In the genomic region with DNA sequence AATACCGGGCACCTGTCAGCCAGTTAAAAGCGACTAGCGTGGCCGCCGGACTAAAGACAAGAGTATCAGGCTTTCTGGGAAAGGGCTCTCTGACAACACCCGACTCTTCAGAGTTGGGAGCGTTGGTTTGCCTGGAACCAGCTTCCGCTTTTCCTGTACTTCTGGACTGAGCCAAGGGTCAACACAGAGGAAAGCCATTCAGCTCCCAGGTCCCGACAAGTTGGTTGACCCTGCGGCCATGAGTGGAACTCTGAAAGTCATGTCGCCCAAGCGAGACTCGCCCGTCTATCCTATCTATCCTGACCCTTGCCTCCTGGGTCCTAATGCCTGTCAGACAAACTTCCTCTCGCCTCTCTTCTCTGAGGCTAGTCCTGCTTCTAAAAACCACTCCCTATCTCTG, we compare ENCODE assay signal across 1 cellular context.
TF ChIP-seq lines count a peak whose summit lies in the region.
"Not testable (repeated sequence)": the region's sequence is repeated elsewhere in the genome, so short reads cannot be mapped to it uniquely, and the experiment has no call there.

No MANE protein-coding gene starts in this region.

TF ChIP-seq in K562, 482 proteins besides CTCF, POLR2A, EP300 and RAD21 (continues in another document):
- TF ChIP-seq TOE1 (IDR thresholded peaks at IDR 0.05; ENCODE audit: borderline replicate concordance) (peak; percentile 83; the same call in 1 of the 2 replicates), CBX3 (IDR thresholded peaks at IDR 0.05; ENCODE audit: borderline replicate concordance in 1 of 2, low read length in 2 of 2) (peak in 1 of 2 experiments; percentile 43; a peak in 1 of 3 replicates), TARDBP (IDR thresholded peaks at IDR 0.05) (0 out of 2 replicates have a peak, but pooled peaks have one; percentile 52), ZFX (CRISPR knock-in tag; IDR thresholded peaks at IDR 0.05) (peak; percentile 39; the same call in 1 of the 2 replicates), ATF7 (IDR thresholded peaks at IDR 0.05) (peak; percentile 43), MEIS2 (IDR thresholded peaks at IDR 0.05; ENCODE audit: partially characterized antibody) (peak; percentile 26), SMAD4 (CRISPR knock-in tag; conservative IDR thresholded peaks at IDR 0.05) (peak; percentile 58; the same call in 1 of the 2 replicates), EHMT2 (IDR thresholded peaks at IDR 0.05) (peak; percentile 85), CC2D1A (IDR thresholded peaks at IDR 0.05) (peak; percentile 73; the same call in 1 of the 2 replicates), ESRRA (IDR thresholded peaks at IDR 0.05; ENCODE audit: borderline replicate concordance, low read depth) (peak; percentile 67), FOXM1 (IDR thresholded peaks at IDR 0.05; ENCODE audit: low read depth) (peak; percentile 55), NFRKB (IDR thresholded peaks at IDR 0.05; ENCODE audit: low read depth) (peak; percentile 41; the same call in 1 of the 2 replicates), SP1 (CRISPR knock-in tag; IDR thresholded peaks at IDR 0.05) (0 out of 2 replicates have a peak, but pooled peaks have one; percentile 24), ETV5 (CRISPR knock-in tag; IDR thresholded peaks at IDR 0.05; ENCODE audit: low read depth) (peak; percentile 43; the same call in 1 of the 2 replicates), PML (IDR thresholded peaks at IDR 0.05; ENCODE audit: low read length) (0 out of 2 replicates have a peak, but pooled peaks have one; percentile 30), YY1 (IDR thresholded peaks at IDR 0.05; ENCODE audit: borderline replicate concordance in 1 of 3, control insufficient read depth in 1 of 3, extremely low read depth in 1 of 3, insufficient read depth in 3 of 3, insufficient read length in 1 of 3, insufficient replicate concordance in 2 of 3, low read depth in 1 of 3, low read length in 2 of 3) (peak in 2 of 3 experiments; percentile 63 to 85), ZNF12 (CRISPR knock-in tag; IDR thresholded peaks at IDR 0.05) (0 out of 2 replicates have a peak, but pooled peaks have one; percentile 36), GABPA (tag; conservative IDR thresholded peaks at IDR 0.05; ENCODE audit: low read depth) (peak; percentile 30; the same call in 1 of the 2 replicates), FOXK2 (conservative IDR thresholded peaks at IDR 0.05 in 1 of 2, IDR thresholded peaks at IDR 0.05 in 1 of 2; ENCODE audit: low read depth in 2 of 2) (0 out of 4 replicates have a peak, but pooled peaks of 1 of the 2 experiments have one; percentile 20), ETV1 (tag; conservative IDR thresholded peaks at IDR 0.05; ENCODE audit: low read depth) (peak; percentile 79), TRIM28 (IDR thresholded peaks at IDR 0.05) (peak; percentile 55; the same call in 1 of the 2 replicates), RB1 (IDR thresholded peaks at IDR 0.05; ENCODE audit: low read depth) (0 out of 2 replicates have a peak, but pooled peaks have one; percentile 13), POLR2AphosphoS5 (IDR thresholded peaks at IDR 0.05; ENCODE audit: control insufficient read depth, insufficient read depth, low read depth, low read length) (peak; percentile 55), NR2C2 (tag; IDR thresholded peaks at IDR 0.05) (peak; percentile 67; the same call in 1 of the 2 replicates)
- TF ChIP-seq TOE1 (CRISPR knock-in tag; IDR thresholded peaks at IDR 0.05; ENCODE audit: borderline replicate concordance, low read depth); FOXM1 (CRISPR knock-in tag; IDR thresholded peaks at IDR 0.05; ENCODE audit: low read depth); NR2C2 (CRISPR knock-in tag; IDR thresholded peaks at IDR 0.05): not testable (repeated sequence)
- TF ChIP-seq, protein P1, sequence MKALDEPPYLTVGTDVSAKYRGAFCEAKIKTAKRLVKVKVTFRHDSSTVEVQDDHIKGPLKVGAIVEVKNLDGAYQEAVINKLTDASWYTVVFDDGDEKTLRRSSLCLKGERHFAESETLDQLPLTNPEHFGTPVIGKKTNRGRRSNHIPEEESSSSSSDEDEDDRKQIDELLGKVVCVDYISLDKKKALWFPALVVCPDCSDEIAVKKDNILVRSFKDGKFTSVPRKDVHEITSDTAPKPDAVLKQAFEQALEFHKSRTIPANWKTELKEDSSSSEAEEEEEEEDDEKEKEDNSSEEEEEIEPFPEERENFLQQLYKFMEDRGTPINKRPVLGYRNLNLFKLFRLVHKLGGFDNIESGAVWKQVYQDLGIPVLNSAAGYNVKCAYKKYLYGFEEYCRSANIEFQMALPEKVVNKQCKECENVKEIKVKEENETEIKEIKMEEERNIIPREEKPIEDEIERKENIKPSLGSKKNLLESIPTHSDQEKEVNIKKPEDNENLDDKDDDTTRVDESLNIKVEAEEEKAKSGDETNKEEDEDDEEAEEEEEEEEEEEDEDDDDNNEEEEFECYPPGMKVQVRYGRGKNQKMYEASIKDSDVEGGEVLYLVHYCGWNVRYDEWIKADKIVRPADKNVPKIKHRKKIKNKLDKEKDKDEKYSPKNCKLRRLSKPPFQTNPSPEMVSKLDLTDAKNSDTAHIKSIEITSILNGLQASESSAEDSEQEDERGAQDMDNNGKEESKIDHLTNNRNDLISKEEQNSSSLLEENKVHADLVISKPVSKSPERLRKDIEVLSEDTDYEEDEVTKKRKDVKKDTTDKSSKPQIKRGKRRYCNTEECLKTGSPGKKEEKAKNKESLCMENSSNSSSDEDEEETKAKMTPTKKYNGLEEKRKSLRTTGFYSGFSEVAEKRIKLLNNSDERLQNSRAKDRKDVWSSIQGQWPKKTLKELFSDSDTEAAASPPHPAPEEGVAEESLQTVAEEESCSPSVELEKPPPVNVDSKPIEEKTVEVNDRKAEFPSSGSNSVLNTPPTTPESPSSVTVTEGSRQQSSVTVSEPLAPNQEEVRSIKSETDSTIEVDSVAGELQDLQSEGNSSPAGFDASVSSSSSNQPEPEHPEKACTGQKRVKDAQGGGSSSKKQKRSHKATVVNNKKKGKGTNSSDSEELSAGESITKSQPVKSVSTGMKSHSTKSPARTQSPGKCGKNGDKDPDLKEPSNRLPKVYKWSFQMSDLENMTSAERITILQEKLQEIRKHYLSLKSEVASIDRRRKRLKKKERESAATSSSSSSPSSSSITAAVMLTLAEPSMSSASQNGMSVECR (CRISPR knock-in tag; IDR thresholded peaks at IDR 0.05): 0 out of 2 replicates have a peak, but pooled peaks have one; percentile 19
- TF ChIP-seq, protein P2, sequence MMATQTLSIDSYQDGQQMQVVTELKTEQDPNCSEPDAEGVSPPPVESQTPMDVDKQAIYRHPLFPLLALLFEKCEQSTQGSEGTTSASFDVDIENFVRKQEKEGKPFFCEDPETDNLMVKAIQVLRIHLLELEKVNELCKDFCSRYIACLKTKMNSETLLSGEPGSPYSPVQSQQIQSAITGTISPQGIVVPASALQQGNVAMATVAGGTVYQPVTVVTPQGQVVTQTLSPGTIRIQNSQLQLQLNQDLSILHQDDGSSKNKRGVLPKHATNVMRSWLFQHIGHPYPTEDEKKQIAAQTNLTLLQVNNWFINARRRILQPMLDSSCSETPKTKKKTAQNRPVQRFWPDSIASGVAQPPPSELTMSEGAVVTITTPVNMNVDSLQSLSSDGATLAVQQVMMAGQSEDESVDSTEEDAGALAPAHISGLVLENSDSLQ (IDR thresholded peaks at IDR 0.05): peak; percentile 63
- TF ChIP-seq, protein P3, sequence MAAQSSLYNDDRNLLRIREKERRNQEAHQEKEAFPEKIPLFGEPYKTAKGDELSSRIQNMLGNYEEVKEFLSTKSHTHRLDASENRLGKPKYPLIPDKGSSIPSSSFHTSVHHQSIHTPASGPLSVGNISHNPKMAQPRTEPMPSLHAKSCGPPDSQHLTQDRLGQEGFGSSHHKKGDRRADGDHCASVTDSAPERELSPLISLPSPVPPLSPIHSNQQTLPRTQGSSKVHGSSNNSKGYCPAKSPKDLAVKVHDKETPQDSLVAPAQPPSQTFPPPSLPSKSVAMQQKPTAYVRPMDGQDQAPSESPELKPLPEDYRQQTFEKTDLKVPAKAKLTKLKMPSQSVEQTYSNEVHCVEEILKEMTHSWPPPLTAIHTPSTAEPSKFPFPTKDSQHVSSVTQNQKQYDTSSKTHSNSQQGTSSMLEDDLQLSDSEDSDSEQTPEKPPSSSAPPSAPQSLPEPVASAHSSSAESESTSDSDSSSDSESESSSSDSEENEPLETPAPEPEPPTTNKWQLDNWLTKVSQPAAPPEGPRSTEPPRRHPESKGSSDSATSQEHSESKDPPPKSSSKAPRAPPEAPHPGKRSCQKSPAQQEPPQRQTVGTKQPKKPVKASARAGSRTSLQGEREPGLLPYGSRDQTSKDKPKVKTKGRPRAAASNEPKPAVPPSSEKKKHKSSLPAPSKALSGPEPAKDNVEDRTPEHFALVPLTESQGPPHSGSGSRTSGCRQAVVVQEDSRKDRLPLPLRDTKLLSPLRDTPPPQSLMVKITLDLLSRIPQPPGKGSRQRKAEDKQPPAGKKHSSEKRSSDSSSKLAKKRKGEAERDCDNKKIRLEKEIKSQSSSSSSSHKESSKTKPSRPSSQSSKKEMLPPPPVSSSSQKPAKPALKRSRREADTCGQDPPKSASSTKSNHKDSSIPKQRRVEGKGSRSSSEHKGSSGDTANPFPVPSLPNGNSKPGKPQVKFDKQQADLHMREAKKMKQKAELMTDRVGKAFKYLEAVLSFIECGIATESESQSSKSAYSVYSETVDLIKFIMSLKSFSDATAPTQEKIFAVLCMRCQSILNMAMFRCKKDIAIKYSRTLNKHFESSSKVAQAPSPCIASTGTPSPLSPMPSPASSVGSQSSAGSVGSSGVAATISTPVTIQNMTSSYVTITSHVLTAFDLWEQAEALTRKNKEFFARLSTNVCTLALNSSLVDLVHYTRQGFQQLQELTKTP (IDR thresholded peaks at IDR 0.05; ENCODE audit: low read depth in 1 of 2, partially characterized antibody in 2 of 2): peak in 1 of 2 experiments; percentile 27
- TF ChIP-seq, protein P4, sequence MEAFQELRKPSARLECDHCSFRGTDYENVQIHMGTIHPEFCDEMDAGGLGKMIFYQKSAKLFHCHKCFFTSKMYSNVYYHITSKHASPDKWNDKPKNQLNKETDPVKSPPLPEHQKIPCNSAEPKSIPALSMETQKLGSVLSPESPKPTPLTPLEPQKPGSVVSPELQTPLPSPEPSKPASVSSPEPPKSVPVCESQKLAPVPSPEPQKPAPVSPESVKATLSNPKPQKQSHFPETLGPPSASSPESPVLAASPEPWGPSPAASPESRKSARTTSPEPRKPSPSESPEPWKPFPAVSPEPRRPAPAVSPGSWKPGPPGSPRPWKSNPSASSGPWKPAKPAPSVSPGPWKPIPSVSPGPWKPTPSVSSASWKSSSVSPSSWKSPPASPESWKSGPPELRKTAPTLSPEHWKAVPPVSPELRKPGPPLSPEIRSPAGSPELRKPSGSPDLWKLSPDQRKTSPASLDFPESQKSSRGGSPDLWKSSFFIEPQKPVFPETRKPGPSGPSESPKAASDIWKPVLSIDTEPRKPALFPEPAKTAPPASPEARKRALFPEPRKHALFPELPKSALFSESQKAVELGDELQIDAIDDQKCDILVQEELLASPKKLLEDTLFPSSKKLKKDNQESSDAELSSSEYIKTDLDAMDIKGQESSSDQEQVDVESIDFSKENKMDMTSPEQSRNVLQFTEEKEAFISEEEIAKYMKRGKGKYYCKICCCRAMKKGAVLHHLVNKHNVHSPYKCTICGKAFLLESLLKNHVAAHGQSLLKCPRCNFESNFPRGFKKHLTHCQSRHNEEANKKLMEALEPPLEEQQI (IDR thresholded peaks at IDR 0.05): 0 out of 2 replicates have a peak, but pooled peaks have one; percentile 56
- TF ChIP-seq, protein P5, sequence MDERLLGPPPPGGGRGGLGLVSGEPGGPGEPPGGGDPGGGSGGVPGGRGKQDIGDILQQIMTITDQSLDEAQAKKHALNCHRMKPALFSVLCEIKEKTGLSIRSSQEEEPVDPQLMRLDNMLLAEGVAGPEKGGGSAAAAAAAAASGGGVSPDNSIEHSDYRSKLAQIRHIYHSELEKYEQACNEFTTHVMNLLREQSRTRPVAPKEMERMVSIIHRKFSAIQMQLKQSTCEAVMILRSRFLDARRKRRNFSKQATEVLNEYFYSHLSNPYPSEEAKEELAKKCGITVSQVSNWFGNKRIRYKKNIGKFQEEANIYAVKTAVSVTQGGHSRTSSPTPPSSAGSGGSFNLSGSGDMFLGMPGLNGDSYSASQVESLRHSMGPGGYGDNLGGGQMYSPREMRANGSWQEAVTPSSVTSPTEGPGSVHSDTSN (CRISPR knock-in tag; IDR thresholded peaks at IDR 0.05; ENCODE audit: low read depth): not testable (repeated sequence)
- TF ChIP-seq, protein P5 (tag; conservative IDR thresholded peaks at IDR 0.05; ENCODE audit: low read depth): 0 out of 2 replicates have a peak, but pooled peaks have one; percentile 18
- TF ChIP-seq, protein P6, sequence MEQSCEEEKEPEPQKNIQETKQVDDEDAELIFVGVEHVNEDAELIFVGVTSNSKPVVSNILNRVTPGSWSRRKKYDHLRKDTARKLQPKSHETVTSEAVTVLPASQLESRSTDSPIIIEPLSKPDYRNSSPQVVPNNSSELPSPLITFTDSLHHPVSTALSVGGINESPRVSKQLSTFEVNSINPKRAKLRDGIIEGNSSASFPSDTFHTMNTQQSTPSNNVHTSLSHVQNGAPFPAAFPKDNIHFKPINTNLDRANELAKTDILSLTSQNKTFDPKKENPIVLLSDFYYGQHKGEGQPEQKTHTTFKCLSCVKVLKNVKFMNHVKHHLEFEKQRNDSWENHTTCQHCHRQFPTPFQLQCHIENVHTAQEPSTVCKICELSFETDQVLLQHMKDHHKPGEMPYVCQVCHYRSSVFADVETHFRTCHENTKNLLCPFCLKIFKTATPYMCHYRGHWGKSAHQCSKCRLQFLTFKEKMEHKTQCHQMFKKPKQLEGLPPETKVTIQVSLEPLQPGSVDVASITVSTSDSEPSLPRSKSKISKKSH (CRISPR knock-in tag; IDR thresholded peaks at IDR 0.05): 0 out of 2 replicates have a peak, but pooled peaks have one; percentile 39
- TF ChIP-seq, protein P7, sequence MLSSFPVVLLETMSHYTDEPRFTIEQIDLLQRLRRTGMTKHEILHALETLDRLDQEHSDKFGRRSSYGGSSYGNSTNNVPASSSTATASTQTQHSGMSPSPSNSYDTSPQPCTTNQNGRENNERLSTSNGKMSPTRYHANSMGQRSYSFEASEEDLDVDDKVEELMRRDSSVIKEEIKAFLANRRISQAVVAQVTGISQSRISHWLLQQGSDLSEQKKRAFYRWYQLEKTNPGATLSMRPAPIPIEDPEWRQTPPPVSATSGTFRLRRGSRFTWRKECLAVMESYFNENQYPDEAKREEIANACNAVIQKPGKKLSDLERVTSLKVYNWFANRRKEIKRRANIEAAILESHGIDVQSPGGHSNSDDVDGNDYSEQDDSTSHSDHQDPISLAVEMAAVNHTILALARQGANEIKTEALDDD (IDR thresholded peaks at IDR 0.05): peak; percentile 42; the same call in 1 of the 2 replicates
- TF ChIP-seq, protein P8, sequence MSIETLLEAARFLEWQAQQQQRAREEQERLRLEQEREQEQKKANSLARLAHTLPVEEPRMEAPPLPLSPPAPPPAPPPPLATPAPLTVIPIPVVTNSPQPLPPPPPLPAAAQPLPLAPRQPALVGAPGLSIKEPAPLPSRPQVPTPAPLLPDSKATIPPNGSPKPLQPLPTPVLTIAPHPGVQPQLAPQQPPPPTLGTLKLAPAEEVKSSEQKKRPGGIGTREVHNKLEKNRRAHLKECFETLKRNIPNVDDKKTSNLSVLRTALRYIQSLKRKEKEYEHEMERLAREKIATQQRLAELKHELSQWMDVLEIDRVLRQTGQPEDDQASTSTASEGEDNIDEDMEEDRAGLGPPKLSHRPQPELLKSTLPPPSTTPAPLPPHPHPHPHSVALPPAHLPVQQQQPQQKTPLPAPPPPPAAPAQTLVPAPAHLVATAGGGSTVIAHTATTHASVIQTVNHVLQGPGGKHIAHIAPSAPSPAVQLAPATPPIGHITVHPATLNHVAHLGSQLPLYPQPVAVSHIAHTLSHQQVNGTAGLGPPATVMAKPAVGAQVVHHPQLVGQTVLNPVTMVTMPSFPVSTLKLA (conservative IDR thresholded peaks at IDR 0.05): peak in 1 of 2 experiments; percentile 34; a peak in 2 of 4 replicates
